ENCODE assay signal across 1 cellular context in the genomic region with DNA sequence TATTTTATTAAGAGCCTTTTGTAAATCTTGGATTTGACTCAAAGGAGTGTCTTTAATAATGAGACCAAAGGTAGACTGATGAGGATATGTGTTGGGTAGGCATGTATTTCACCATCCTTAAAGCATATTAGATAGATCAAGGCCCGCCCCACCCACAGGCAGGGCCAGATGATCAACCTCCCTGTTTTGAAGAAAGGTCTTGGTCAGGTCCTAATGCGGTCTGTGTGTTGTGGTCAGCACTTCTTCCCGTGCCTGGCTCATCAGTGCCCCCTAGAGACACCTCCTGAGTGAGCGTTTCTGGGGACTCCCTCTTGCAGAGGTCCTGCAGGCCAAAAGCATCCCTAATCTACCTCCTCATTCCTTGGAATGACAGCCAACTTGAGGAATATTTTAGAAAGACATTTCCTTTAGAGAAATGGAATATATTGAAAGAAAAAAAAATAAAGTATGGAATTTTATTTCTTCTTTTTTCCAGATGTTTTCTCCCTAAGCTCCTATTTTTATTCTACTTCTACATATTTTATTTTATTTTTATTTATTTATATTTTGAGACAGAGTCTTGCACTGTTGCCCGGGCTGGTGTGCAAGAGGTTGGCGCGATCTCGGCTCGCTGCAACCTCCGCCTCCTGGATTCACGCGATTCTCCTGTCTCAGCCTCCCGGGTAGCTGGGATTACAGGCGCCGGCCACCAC.
TF ChIP-seq lines count a peak whose summit lies in the region.

No MANE protein-coding gene starts in this region.

TF ChIP-seq in HepG2, 621 proteins besides CTCF, POLR2A, EP300 and RAD21 (continued from another document and continues in another):
- TF ChIP-seq ZNF230 (CRISPR knock-in tag; IDR thresholded peaks at IDR 0.05): no peak
- TF ChIP-seq FOXO1 (CRISPR knock-in tag; IDR thresholded peaks at IDR 0.05): peak; percentile 78
- no peak for TF ChIP-seq NONO (IDR thresholded peaks at IDR 0.05)
- 0 out of 2 replicates have a peak, but pooled peaks have one; percentile 30 for TF ChIP-seq NONO (CRISPR knock-in tag; conservative IDR thresholded peaks at IDR 0.05)
- no peak for TF ChIP-seq ZNF142 (CRISPR knock-in tag; IDR thresholded peaks at IDR 0.05)
- TF ChIP-seq RORA (CRISPR knock-in tag; IDR thresholded peaks at IDR 0.05): no peak
- TF ChIP-seq, protein P1, sequence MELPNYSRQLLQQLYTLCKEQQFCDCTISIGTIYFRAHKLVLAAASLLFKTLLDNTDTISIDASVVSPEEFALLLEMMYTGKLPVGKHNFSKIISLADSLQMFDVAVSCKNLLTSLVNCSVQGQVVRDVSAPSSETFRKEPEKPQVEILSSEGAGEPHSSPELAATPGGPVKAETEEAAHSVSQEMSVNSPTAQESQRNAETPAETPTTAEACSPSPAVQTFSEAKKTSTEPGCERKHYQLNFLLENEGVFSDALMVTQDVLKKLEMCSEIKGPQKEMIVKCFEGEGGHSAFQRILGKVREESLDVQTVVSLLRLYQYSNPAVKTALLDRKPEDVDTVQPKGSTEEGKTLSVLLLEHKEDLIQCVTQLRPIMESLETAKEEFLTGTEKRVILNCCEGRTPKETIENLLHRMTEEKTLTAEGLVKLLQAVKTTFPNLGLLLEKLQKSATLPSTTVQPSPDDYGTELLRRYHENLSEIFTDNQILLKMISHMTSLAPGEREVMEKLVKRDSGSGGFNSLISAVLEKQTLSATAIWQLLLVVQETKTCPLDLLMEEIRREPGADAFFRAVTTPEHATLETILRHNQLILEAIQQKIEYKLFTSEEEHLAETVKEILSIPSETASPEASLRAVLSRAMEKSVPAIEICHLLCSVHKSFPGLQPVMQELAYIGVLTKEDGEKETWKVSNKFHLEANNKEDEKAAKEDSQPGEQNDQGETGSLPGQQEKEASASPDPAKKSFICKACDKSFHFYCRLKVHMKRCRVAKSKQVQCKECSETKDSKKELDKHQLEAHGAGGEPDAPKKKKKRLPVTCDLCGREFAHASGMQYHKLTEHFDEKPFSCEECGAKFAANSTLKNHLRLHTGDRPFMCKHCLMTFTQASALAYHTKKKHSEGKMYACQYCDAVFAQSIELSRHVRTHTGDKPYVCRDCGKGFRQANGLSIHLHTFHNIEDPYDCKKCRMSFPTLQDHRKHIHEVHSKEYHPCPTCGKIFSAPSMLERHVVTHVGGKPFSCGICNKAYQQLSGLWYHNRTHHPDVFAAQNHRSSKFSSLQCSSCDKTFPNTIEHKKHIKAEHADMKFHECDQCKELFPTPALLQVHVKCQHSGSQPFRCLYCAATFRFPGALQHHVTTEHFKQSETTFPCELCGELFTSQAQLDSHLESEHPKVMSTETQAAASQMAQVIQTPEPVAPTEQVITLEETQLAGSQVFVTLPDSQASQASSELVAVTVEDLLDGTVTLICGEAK (IDR thresholded peaks at IDR 0.05): no peak
- TF ChIP-seq, protein P1 (CRISPR knock-in tag; IDR thresholded peaks at IDR 0.05): no peak
- no peak for TF ChIP-seq ZNF883 (CRISPR knock-in tag; IDR thresholded peaks at IDR 0.05; ENCODE audit: not compliant biosample characterization)
- no peak for TF ChIP-seq ZEB1 (IDR thresholded peaks at IDR 0.05; ENCODE audit: insufficient replicate concordance, low read depth)
- 0 out of 2 replicates have a peak, but pooled peaks have one; percentile 33 for TF ChIP-seq IRF2 (CRISPR knock-in tag; IDR thresholded peaks at IDR 0.05)
- TF ChIP-seq ZNF674 (CRISPR knock-in tag; IDR thresholded peaks at IDR 0.05; ENCODE audit: low read depth): no peak
- no peak for TF ChIP-seq ZKSCAN1 (IDR thresholded peaks at IDR 0.05; ENCODE audit: low read length)
- TF ChIP-seq ZBTB42 (CRISPR knock-in tag; IDR thresholded peaks at IDR 0.05): no peak
- no peak for TF ChIP-seq SAFB2 (CRISPR knock-in tag; IDR thresholded peaks at IDR 0.05; ENCODE audit: borderline replicate concordance, low read depth)
- TF ChIP-seq ZNF530 (CRISPR knock-in tag; IDR thresholded peaks at IDR 0.05; ENCODE audit: low read depth): no peak
- no peak for TF ChIP-seq TOPORS (CRISPR knock-in tag; IDR thresholded peaks at IDR 0.05)
- TF ChIP-seq, protein P2, sequence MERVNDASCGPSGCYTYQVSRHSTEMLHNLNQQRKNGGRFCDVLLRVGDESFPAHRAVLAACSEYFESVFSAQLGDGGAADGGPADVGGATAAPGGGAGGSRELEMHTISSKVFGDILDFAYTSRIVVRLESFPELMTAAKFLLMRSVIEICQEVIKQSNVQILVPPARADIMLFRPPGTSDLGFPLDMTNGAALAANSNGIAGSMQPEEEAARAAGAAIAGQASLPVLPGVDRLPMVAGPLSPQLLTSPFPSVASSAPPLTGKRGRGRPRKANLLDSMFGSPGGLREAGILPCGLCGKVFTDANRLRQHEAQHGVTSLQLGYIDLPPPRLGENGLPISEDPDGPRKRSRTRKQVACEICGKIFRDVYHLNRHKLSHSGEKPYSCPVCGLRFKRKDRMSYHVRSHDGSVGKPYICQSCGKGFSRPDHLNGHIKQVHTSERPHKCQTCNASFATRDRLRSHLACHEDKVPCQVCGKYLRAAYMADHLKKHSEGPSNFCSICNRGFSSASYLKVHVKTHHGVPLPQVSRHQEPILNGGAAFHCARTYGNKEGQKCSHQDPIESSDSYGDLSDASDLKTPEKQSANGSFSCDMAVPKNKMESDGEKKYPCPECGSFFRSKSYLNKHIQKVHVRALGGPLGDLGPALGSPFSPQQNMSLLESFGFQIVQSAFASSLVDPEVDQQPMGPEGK (CRISPR knock-in tag; IDR thresholded peaks at IDR 0.05): peak; percentile 28; the same call in 1 of the 2 replicates
- TF ChIP-seq ZBTB7B (CRISPR knock-in tag; IDR thresholded peaks at IDR 0.05): no peak
- TF ChIP-seq FOSL1 (CRISPR knock-in tag; IDR thresholded peaks at IDR 0.05; ENCODE audit: borderline replicate concordance): no peak
- no peak for TF ChIP-seq KLF6 (CRISPR knock-in tag; IDR thresholded peaks at IDR 0.05)
- no peak for TF ChIP-seq MLX (CRISPR knock-in tag; IDR thresholded peaks at IDR 0.05)
- TF ChIP-seq ZNF550 (CRISPR knock-in tag; IDR thresholded peaks at IDR 0.05; ENCODE audit: borderline replicate concordance): no peak
- no peak for TF ChIP-seq WIZ (CRISPR knock-in tag; IDR thresholded peaks at IDR 0.05)
- no peak for TF ChIP-seq ZNF276 (CRISPR knock-in tag; IDR thresholded peaks at IDR 0.05; ENCODE audit: low read depth)
- TF ChIP-seq AGO2 (optimal IDR thresholded peaks at IDR 0.05; ENCODE audit: low read depth, low read length): no peak
- no peak for TF ChIP-seq REXO4 (CRISPR knock-in tag; IDR thresholded peaks at IDR 0.05; ENCODE audit: borderline replicate concordance)
- no peak for TF ChIP-seq KDM5A (IDR thresholded peaks at IDR 0.05; ENCODE audit: borderline replicate concordance, low read length)
- TF ChIP-seq GTF2F1 (IDR thresholded peaks at IDR 0.05; ENCODE audit: low read length): no peak
- TF ChIP-seq ZNF761 (CRISPR knock-in tag; conservative IDR thresholded peaks at IDR 0.05): no peak
- TF ChIP-seq MXI1 (IDR thresholded peaks at IDR 0.05; ENCODE audit: borderline replicate concordance, low read depth, low read length): no peak
- TF ChIP-seq ZNF790 (CRISPR knock-in tag; IDR thresholded peaks at IDR 0.05; ENCODE audit: borderline replicate concordance): no peak
- no peak for TF ChIP-seq HDAC6 (IDR thresholded peaks at IDR 0.05; ENCODE audit: low read depth, low read length)
- no peak for TF ChIP-seq MED13 (CRISPR knock-in tag; IDR thresholded peaks at IDR 0.05)
- TF ChIP-seq ATF5 (CRISPR knock-in tag; IDR thresholded peaks at IDR 0.05; ENCODE audit: low read depth): no peak
- no peak for TF ChIP-seq ZNF766 (CRISPR knock-in tag; IDR thresholded peaks at IDR 0.05; ENCODE audit: borderline replicate concordance)
- TF ChIP-seq LBX2 (CRISPR knock-in tag; IDR thresholded peaks at IDR 0.05; ENCODE audit: borderline replicate concordance): no peak
